In genomic region chrX:52345402-52345801, GRCh38 we compare ENCODE assay signal across 8 cellular contexts. TPM values are rescaled to one million over a fixed set of nuclear protein-coding genes. Genes with fewer than 3 reads are reported as not detected.
DNase-seq lines count a peak whose midpoint lies in the region; ATAC-seq, FAIRE-seq and TF ChIP-seq lines count a peak whose summit lies in the region.
"Not testable (repeated sequence)": the region's sequence is repeated elsewhere in the genome, so short reads cannot be mapped to it uniquely, and the experiment has no call there.

No MANE protein-coding gene starts in this region.

- CTCF ChIA-PET in AG04449 (lab: Yijun Ruan, JAX): interaction anchor here (1.5 to 2.4 kb wide), 2 partner anchors 11 to 12 kb away, joined by 3 to 10 read pairs; no protein-coding TSS in a partner anchor
- CTCF ChIA-PET in activated CD8-positive, alpha-beta T cell treated with anti-CD3 and anti-CD28 coated beads for 36 hours (lab: Charles Lee): not testable (repeated sequence)

- H3K9me3 Mint-ChIP-seq in activated CD8-positive, alpha-beta T cell treated with anti-CD3 and anti-CD28 coated beads for 36 hours: not testable (repeated sequence)

- peak; percentile 10 for FAIRE-seq in colon (lab: Jason Lieb, UNC)

- not testable (repeated sequence) for H3K27ac Mint-ChIP-seq in activated CD8-positive, alpha-beta T cell treated with anti-CD3 and anti-CD28 coated beads for 36 hours

- peak; percentile 60 for ATAC-seq in HG03442 (IDR thresholded peaks at IDR 0.05; ENCODE audit: unreplicated experiment)
- peak; percentile 58 for ATAC-seq in activated CD8-positive, alpha-beta T cell treated with anti-CD3 and anti-CD28 coated beads for 36 hours

- H3K27me3 ChIP-seq in OCI-LY1 (ENCODE audit: insufficient read depth, low read length); smooth muscle cell (ENCODE audit: low read depth): not testable (repeated sequence)

- POLR2A ChIA-PET in AG04449 (lab: Yijun Ruan, JAX); activated CD8-positive, alpha-beta T cell treated with anti-CD3 and anti-CD28 coated beads for 36 hours (lab: Charles Lee): not testable (repeated sequence)

- not testable (repeated sequence) for H3K27ac ChIP-seq in OCI-LY1 (ENCODE audit: low read depth, low read length, poor library complexity, severe bottlenecking); smooth muscle cell (ENCODE audit: low read depth)

- DNase-seq in AG04449 (ENCODE audit: low read depth, low spot score); smooth muscle cell (lab: John Stamatoyannopoulos, UW; ENCODE audit: unreplicated experiment): not testable (repeated sequence)
- DNase-seq in GM13976 (ENCODE audit: low spot score): peak; percentile 30
- peak; percentile 74 for DNase-seq in activated CD8-positive, alpha-beta T cell treated with anti-CD3 and anti-CD28 coated beads for 36 hours
- peak; percentile 13 for DNase-seq in inferior parietal cortex (ENCODE audit: extremely low spot score)

- H3K4me2 ChIP-seq in OCI-LY1 (ENCODE audit: low read length); smooth muscle cell: not testable (repeated sequence)

- H3K79me2 ChIP-seq in OCI-LY1 (ENCODE audit: insufficient read depth, low read length); smooth muscle cell (ENCODE audit: low read depth): not testable (repeated sequence)

- not testable (repeated sequence) for H3K27me3 Mint-ChIP-seq in activated CD8-positive, alpha-beta T cell treated with anti-CD3 and anti-CD28 coated beads for 36 hours

- in situ Hi-C loops in GM13976 (cut with MboI; ENCODE audit: low sequenced_read_pairs, unreplicated experiment): not testable (repeated sequence)

- not testable (repeated sequence) for H3K4me3 ChIP-seq in AG04449 (ENCODE audit: low read depth, low read length); OCI-LY1 (ENCODE audit: low read depth, low read length, poor library complexity, severe bottlenecking); smooth muscle cell

- H3K9me3 ChIP-seq in OCI-LY1 (ENCODE audit: low read length); smooth muscle cell (replicated peaks; ENCODE audit: low read depth): not testable (repeated sequence)

- H3F3A ChIP-seq in OCI-LY1 (ENCODE audit: insufficient read depth, low read length); smooth muscle cell (ENCODE audit: low read depth): not testable (repeated sequence)

- intact Hi-C loops in activated CD8-positive, alpha-beta T cell treated with anti-CD3 and anti-CD28 coated beads for 36 hours (cut with micrococcal nuclease): not testable (repeated sequence)

- H2AFZ ChIP-seq in OCI-LY1 (ENCODE audit: low read length); smooth muscle cell (ENCODE audit: low read depth): not testable (repeated sequence)

- H3K4me1 Mint-ChIP-seq in activated CD8-positive, alpha-beta T cell treated with anti-CD3 and anti-CD28 coated beads for 36 hours (ENCODE audit: low read depth): not testable (repeated sequence)

- H3K9ac ChIP-seq in OCI-LY1 (ENCODE audit: low read length); smooth muscle cell (ENCODE audit: low read depth): not testable (repeated sequence)

- H4K20me1 ChIP-seq in OCI-LY1 (ENCODE audit: insufficient read depth, low read length); smooth muscle cell (ENCODE audit: low read depth): not testable (repeated sequence)

- WGBS in smooth muscle cell (ENCODE audit: low lambda C conversion rate): 45% methylated on average over 4 of the region's 4 CpGs

- H3K4me3 Mint-ChIP-seq in activated CD8-positive, alpha-beta T cell treated with anti-CD3 and anti-CD28 coated beads for 36 hours: not testable (repeated sequence)

- not testable (repeated sequence) for H3K36me3 Mint-ChIP-seq in activated CD8-positive, alpha-beta T cell treated with anti-CD3 and anti-CD28 coated beads for 36 hours (ENCODE audit: low read depth)

- TF ChIP-seq CTCF in AG04449 (IDR thresholded peaks at IDR 0.05; ENCODE audit: insufficient read depth, low read length, missing control alignments) (peak; percentile 50), GM13976 (IDR thresholded peaks at IDR 0.05; ENCODE audit: borderline replicate concordance, control extremely low read depth, extremely low read depth, insufficient read depth, missing control alignments) (peak; percentile 69), OCI-LY1 (IDR thresholded peaks at IDR 0.05; ENCODE audit: low read length) (peak; percentile 49), smooth muscle cell (IDR thresholded peaks at IDR 0.05; ENCODE audit: borderline replicate concordance, insufficient read depth, poor library complexity, severe bottlenecking) (peak; percentile 35)
- TF ChIP-seq CTCF in activated CD8-positive, alpha-beta T cell treated with anti-CD3 and anti-CD28 coated beads for 36 hours (IDR thresholded peaks at IDR 0.05): peak; percentile 44

- not testable (repeated sequence) for H3K4me1 ChIP-seq in OCI-LY1 (ENCODE audit: insufficient read depth, low read length, severe bottlenecking); smooth muscle cell (ENCODE audit: low read depth)

- not testable (repeated sequence) for H3K36me3 ChIP-seq in OCI-LY1 (ENCODE audit: insufficient read depth, low read length); smooth muscle cell (ENCODE audit: low read depth)

- not testable (repeated sequence) for H3K9me2 ChIP-seq in OCI-LY1 (ENCODE audit: low read depth, low read length)

RNA-seq across cellular contexts. Expression of gene XAGE2, which starts 23.4 kb away (rescaled TPM):
- total RNA-seq in activated CD8-positive, alpha-beta T cell treated with anti-CD3 and anti-CD28 coated beads for 36 hours: not detected
- total RNA-seq in smooth muscle cell: 0.36 and 10.3 TPM in 2 replicates
- polyA plus RNA-seq in smooth muscle cell: 1.1 and 5.0 TPM in 2 replicates
